In genomic region chr17:72119963-72120877, GRCh38 we compare ENCODE assay signal across 9 cellular contexts. TPM values are rescaled to one million over a fixed set of nuclear protein-coding genes. Genes with fewer than 3 reads are reported as not detected.
DNase-seq lines count a peak whose midpoint lies in the region; ATAC-seq and TF ChIP-seq lines count a peak whose summit lies in the region.
"Had no signal": no experiment of that assay in that cellular context is flagged by ENCODE, and none has a peak within 500 bp of the region (broad histone marks: within the 10 kb centered on the region; RNA-seq: fewer than 3 reads in every experiment).

No MANE protein-coding gene starts in this region.

- peak; percentile 6 for ATAC-seq in HG03354 (IDR thresholded peaks at IDR 0.05; ENCODE audit: poor library complexity, severe bottlenecking, unreplicated experiment)
- peak; percentile 40 to 54 (median 50) for ATAC-seq in psoas muscle
- ATAC-seq in HG03159 (IDR thresholded peaks at IDR 0.05; ENCODE audit: unreplicated experiment), result no peak

- TF ChIP-seq CTCF in glutamatergic neuron (IDR thresholded peaks at IDR 0.05; ENCODE audit: partially characterized antibody, unreplicated experiment) (no peak), psoas muscle (IDR thresholded peaks at IDR 0.05) (no peak)

- no peaks in the 10 kb centered on the region for H3K36me3 Mint-ChIP-seq in T-helper 2 cell treated with Interferon-gamma antibody and Interleukin-4, amounts not matched to agents 5 μg/mL and 100 μg/mL, for 36 hours (ENCODE audit: low read depth)
- peaks cover 4% of the 10 kb centered on the region for H3K36me3 Mint-ChIP-seq in glutamatergic neuron (ENCODE audit: unreplicated experiment)
- H3K36me3 Mint-ChIP-seq: IgD-negative memory B cell had no signal

- peaks cover 5% of the 10 kb centered on the region for H3K4me1 ChIP-seq in psoas muscle

- H3K36me3 ChIP-seq in psoas muscle (ENCODE audit: insufficient read depth in 1 of 2, low read depth in 1 of 2), result no peaks in the 10 kb centered on the region

- no peaks in the 10 kb centered on the region for H3K4me1 Mint-ChIP-seq in T-helper 2 cell treated with Interferon-gamma antibody and Interleukin-4, amounts not matched to agents 5 μg/mL and 100 μg/mL, for 36 hours (ENCODE audit: low read depth)
- H3K4me1 Mint-ChIP-seq in glutamatergic neuron (ENCODE audit: low read depth, unreplicated experiment), result peaks cover 16% of the 10 kb centered on the region

- H3K27ac ChIP-seq in psoas muscle, result peak overlapping the region; percentile 88

- H3K9me3 Mint-ChIP-seq in T-helper 2 cell treated with Interferon-gamma antibody and Interleukin-4, amounts not matched to agents 5 μg/mL and 100 μg/mL, for 36 hours, result no peaks in the 10 kb centered on the region
- H3K9me3 Mint-ChIP-seq in glutamatergic neuron (ENCODE audit: unreplicated experiment), result peaks cover 10% of the 10 kb centered on the region

- H3K27me3 Mint-ChIP-seq in T-helper 2 cell treated with Interferon-gamma antibody and Interleukin-4, amounts not matched to agents 5 μg/mL and 100 μg/mL, for 36 hours (ENCODE audit: low read depth), result peaks cover 83% of the 10 kb centered on the region
- H3K27me3 Mint-ChIP-seq in glutamatergic neuron (ENCODE audit: unreplicated experiment), result peaks cover 31% of the 10 kb centered on the region

- peak overlapping the region; percentile 81 for H3K4me3 ChIP-seq in psoas muscle

- DNase-seq in DMS 273 treated with DMSO at 0.1 percent for 48 hours (lab: John Stamatoyannopoulos, UW) (peak; percentile 83), glutamatergic neuron (peak; percentile 45), psoas muscle (peak; percentile 33 to 70), globus pallidus (ENCODE audit: low spot score) (no peak)
- no peak for DNase-seq in T-helper 2 cell treated with Interferon-gamma antibody and Interleukin-4, amounts not matched to agents 5 μg/mL and 100 μg/mL, for 36 hours (ENCODE audit: low spot score)
- no peak for DNase-seq in activated naive CD4-positive, alpha-beta T cell treated with Interleukin-2 at 50 U/mL for 16 hours

- H3K27me3 ChIP-seq in psoas muscle (ENCODE audit: insufficient read depth in 3 of 3, low read length in 2 of 3), result peaks cover 0 to 32% (median 12%) of the 10 kb centered on the region in 3 donors

- H3K4me3 Mint-ChIP-seq in T-helper 2 cell treated with Interferon-gamma antibody and Interleukin-4, amounts not matched to agents 5 μg/mL and 100 μg/mL, for 36 hours, result no peak overlapping the region
- H3K4me3 Mint-ChIP-seq in glutamatergic neuron (ENCODE audit: unreplicated experiment), result peak overlapping the region; percentile 85

- intact Hi-C loops in psoas muscle (cut with DNase I), result loop anchor here (5.0 to 10.0 kb wide), 7 partner anchors 143 to 648 kb away; no protein-coding TSS in a partner anchor

- 2 to 3% (median 2%) methylated on average over 64 to 65 of the region's 65 CpGs for WGBS in psoas muscle, 3 donors

- no peaks in the 10 kb centered on the region for H3K9me3 ChIP-seq in psoas muscle

- peak overlapping the region; percentile 52 for H3K27ac Mint-ChIP-seq in T-helper 2 cell treated with Interferon-gamma antibody and Interleukin-4, amounts not matched to agents 5 μg/mL and 100 μg/mL, for 36 hours
- H3K27ac Mint-ChIP-seq in glutamatergic neuron (ENCODE audit: unreplicated experiment), result no peak overlapping the region
- H3K27ac Mint-ChIP-seq: IgD-negative memory B cell had no signal

RNA-seq across cellular contexts. Expression of gene SOX9, which starts 0.6 kb away (rescaled TPM):
- total RNA-seq in glutamatergic neuron (ENCODE audit: unreplicated experiment) (1.6 TPM), psoas muscle (1 to 10 TPM; 1.6 to 2.7 (median 2.1) TPM)
- 1 to 10 TPM in 1 of 3 donors, under 1 TPM in 2; 0.58 to 1.4 (median 0.83) TPM for polyA plus RNA-seq in psoas muscle
- polyA plus RNA-seq: IgD-negative memory B cell had no signal

Comparison
In these comparisons a context has a peak if more than half of its experiments do, and no peak if none do; other contexts are left out.
1. DNase-seq: peak in DMS 273 treated with DMSO at 0.1 percent for 48 hours (single experiment), glutamatergic neuron (single experiment) and psoas muscle (2 of 2); none in T-helper 2 cell treated with Interferon-gamma antibody and Interleukin-4, amounts not matched to agents 5 μg/mL and 100 μg/mL, for 36 hours (single experiment), globus pallidus (single experiment) and activated naive CD4-positive, alpha-beta T cell treated with Interleukin-2 at 50 U/mL for 16 hours (single experiment).